7 cellular contexts compared by ENCODE assay signal in genomic region chr9:35659340-35659739, GRCh38. TPM values are rescaled to one million over a fixed set of nuclear protein-coding genes. Genes with fewer than 3 reads are reported as not detected.
DNase-seq lines count a peak whose midpoint lies in the region; ATAC-seq and TF ChIP-seq lines count a peak whose summit lies in the region.
"Had no signal": no experiment of that assay in that cellular context is flagged by ENCODE, and none has a peak within 500 bp of the region (broad histone marks: within the 10 kb centered on the region; RNA-seq: fewer than 3 reads in every experiment).

No MANE protein-coding gene starts in this region.

- peak overlapping the region; percentile 93 for H3K4me3 ChIP-seq in AG04450 (ENCODE audit: low read depth, low read length)
- H3K4me3 ChIP-seq in Panc1 (ENCODE audit: low read depth in 2 of 2, low read length in 2 of 2) = peak overlapping the region; percentile 64 to 70
- H3K4me3 ChIP-seq in left ventricle myocardium inferior = peak overlapping the region; percentile 98

- H3K27me3 ChIP-seq in AG04450 (ENCODE audit: control insufficient read depth, insufficient read depth, low read length) = no peaks in the 10 kb centered on the region
- no peaks in the 10 kb centered on the region for H3K27me3 ChIP-seq in Panc1 (ENCODE audit: control insufficient read depth, insufficient read depth, low read length)
- H3K27me3 ChIP-seq in left ventricle myocardium inferior (ENCODE audit: low read depth) = no peaks in the 10 kb centered on the region

- H3K9me3 ChIP-seq in AG04450 (ENCODE audit: control insufficient read depth, insufficient read depth, low read length) (peaks cover 3% of the 10 kb centered on the region; the same call in 1 of the 2 replicates), Panc1 (ENCODE audit: control insufficient read depth, insufficient read depth, low read depth, low read length) (no peaks in the 10 kb centered on the region), left ventricle myocardium inferior (replicated peaks) (no peaks in the 10 kb centered on the region)

- peaks cover 3% of the 10 kb centered on the region for H3K36me3 ChIP-seq in Panc1 (ENCODE audit: control insufficient read depth, insufficient read depth, low read length)
- peaks cover 12% of the 10 kb centered on the region for H3K36me3 ChIP-seq in left ventricle myocardium inferior

- H3K4me1 ChIP-seq in Panc1 (ENCODE audit: control insufficient read depth, insufficient read depth, low read length) (peaks cover 54% of the 10 kb centered on the region), left ventricle myocardium inferior (peaks cover 47% of the 10 kb centered on the region)

- no TSS peak for BruUV-seq in Panc1 (replicated peaks; lab: Mats Ljungman, UMichigan)

- TF ChIP-seq CTCF in AG04450 (IDR thresholded peaks at IDR 0.05; ENCODE audit: low read depth, low read length) (no peak), Panc1 (IDR thresholded peaks at IDR 0.05) (no peak), left ventricle myocardium inferior (IDR thresholded peaks at IDR 0.05; ENCODE audit: borderline replicate concordance) (no peak), GM10266 (IDR thresholded peaks at IDR 0.05; ENCODE audit: control insufficient read depth, insufficient read depth, low read depth, missing control alignments) (no peak)

- CTCF ChIA-PET in AG04450 (lab: Charles Lee) = interaction anchor here (0.6 to 3.7 kb wide), 10 partner anchors 11 to 165 kb away, joined by 3 to 30 read pairs (median 4); partner anchors contain the start of genes CREB3 and TLN1
- CTCF ChIA-PET in Panc1 (lab: Charles Lee) = interaction anchor here (0.8 to 1.0 kb wide), 3 partner anchors 8 to 73 kb away, joined by 3 to 4 read pairs (median 4); partner anchors contain the start of genes CREB3 and TLN1

- DNase-seq in AG04450 (ENCODE audit: low read depth, low spot score) (no peak), Panc1 (ENCODE audit: low read depth, low spot score) (no peak), left ventricle myocardium inferior (no peak), GM10266 (ENCODE audit: extremely low spot score) (no peak), HUDEP-2 (lab: John Stamatoyannopoulos, UW; ENCODE audit: unreplicated experiment in 76 of 76) (no peak)

- in situ Hi-C loops in Panc1 (cut with HindIII; ENCODE audit: low pct_unique_long_range_greater_than_20kb, low sequenced_read_pairs) = no loop called here

- ATAC-seq in Panc1 (no peak), GM21447 (IDR thresholded peaks at IDR 0.05; ENCODE audit: unreplicated experiment) (no peak)

- intact Hi-C loops in Panc1 (cut with micrococcal nuclease; ENCODE audit: unreplicated experiment) (loop anchor here (5.0 to 10.0 kb wide), 3 partner anchors 33 to 155 kb away; partner anchors contain the start of genes HINT2 and SPAG8), left ventricle myocardium inferior (cut with micrococcal nuclease) (loop anchor here (5.0 kb wide), 1 partner anchor 33 kb away; no protein-coding TSS in a partner anchor)

- peak overlapping the region; percentile 96 for H3K27ac ChIP-seq in AG04450 (ENCODE audit: low read depth, low read length)
- H3K27ac ChIP-seq in Panc1 (ENCODE audit: low read length) = peak overlapping the region; percentile 94
- H3K27ac ChIP-seq in left ventricle myocardium inferior (replicated peaks) = peak overlapping the region; percentile 99

- POLR2A ChIA-PET in AG04450 (lab: Yijun Ruan, JAX) = interaction anchor here (1.4 to 3.8 kb wide), 4 partner anchors 20 to 73 kb away, joined by 6 to 75 read pairs (median 10); partner anchors contain the start of genes CREB3, TLN1 and TPM2
- POLR2A ChIA-PET in Panc1 (lab: Charles Lee) = interaction anchor here (0.7 to 0.9 kb wide), 2 partner anchors 20 to 37 kb away, joined by 3 read pairs; no protein-coding TSS in a partner anchor

RNA-seq across cellular contexts. Expression of gene CCDC107, which starts 1.2 kb away (rescaled TPM):
- 11.8 TPM in 2 replicates for polyA plus RNA-seq in AG04450 (2011; rRNA removed)
- polyA minus RNA-seq in AG04450 (2011; rRNA and poly(A)+ RNA removed) = 5.1 and 7.8 TPM in 2 replicates
- total RNA-seq in Panc1 (2021; ENCODE audit: unreplicated experiment) = 39.9 TPM
- polyA plus RNA-seq in Panc1 (2012; ENCODE audit: insufficient read length) = 87.7 TPM
- total RNA-seq in left ventricle myocardium inferior = 44.3 TPM

RNA-seq across cellular contexts. Expression of gene RMRP, which starts 1.5 kb away (rescaled TPM):
- 173 and 306 TPM in 2 replicates for polyA plus RNA-seq in AG04450 (2011; rRNA removed)
- polyA minus RNA-seq in AG04450 (2011; rRNA and poly(A)+ RNA removed) = 6,565 and 7,222 TPM in 2 replicates
- 29,896 TPM for total RNA-seq in Panc1 (2021; ENCODE audit: unreplicated experiment)
- 43.7 TPM for polyA plus RNA-seq in Panc1 (2012; ENCODE audit: insufficient read length)
- total RNA-seq in left ventricle myocardium inferior = 15,093 TPM

RNA-seq across cellular contexts. Expression of gene ARHGEF39, which starts 5.7 kb away (rescaled TPM):
- polyA plus RNA-seq in AG04450 (2011; rRNA removed) = 1.1 and 1.2 TPM in 2 replicates
- 1.7 and 2.9 TPM in 2 replicates for polyA minus RNA-seq in AG04450 (2011; rRNA and poly(A)+ RNA removed)
- total RNA-seq in Panc1 (2021; ENCODE audit: unreplicated experiment) (34.0 TPM), left ventricle myocardium inferior (0.27 TPM)
- polyA plus RNA-seq in Panc1 (2012; ENCODE audit: insufficient read length) = 15.0 TPM

RNA-seq across cellular contexts. Expression of gene SIT1, which starts 8.6 kb away (rescaled TPM):
- not detected in 2 replicates for polyA plus RNA-seq in AG04450 (2011; rRNA removed)
- polyA minus RNA-seq in AG04450 (2011; rRNA and poly(A)+ RNA removed) = not detected in 2 replicates
- total RNA-seq in Panc1 (2021; ENCODE audit: unreplicated experiment) (not detected), left ventricle myocardium inferior (not detected)
- not detected for polyA plus RNA-seq in Panc1 (2012; ENCODE audit: insufficient read length)
- total RNA-seq: pulmonary artery endothelial cell had no signal

RNA-seq across cellular contexts. Expression of gene CA9, which starts 14.4 kb away (rescaled TPM):
- polyA plus RNA-seq in AG04450 (2011; rRNA removed) = 1.2 and 1.3 TPM in 2 replicates
- 0.83 TPM in 1 of 2 replicates, not detected in the other for polyA minus RNA-seq in AG04450 (2011; rRNA and poly(A)+ RNA removed)
- 0.31 TPM for total RNA-seq in Panc1 (2021; ENCODE audit: unreplicated experiment)
- 1.1 TPM for polyA plus RNA-seq in Panc1 (2012; ENCODE audit: insufficient read length)
- not detected for total RNA-seq in left ventricle myocardium inferior

Comparison
In these comparisons a context has a peak if more than half of its experiments do, and no peak if none do; other contexts are left out.
1. RNA of gene ARHGEF39, which starts 5.7 kb away (total RNA-seq): 34.0 TPM in Panc1 (single experiment); 0.27 TPM in left ventricle myocardium inferior (single experiment); every median in the first group is over 10 times any median in the second.
2. Peak in every context shown above with its lines, with median percentiles within 50 percentile points of each other: H3K27ac ChIP-seq and H3K4me3 ChIP-seq.